25 cellular contexts compared by ENCODE assay signal in genomic region chr10:132173185-132173584, GRCh38. TPM values are rescaled to one million over a fixed set of nuclear protein-coding genes. Genes with fewer than 3 reads are reported as not detected.
DNase-seq lines count a peak whose midpoint lies in the region; ATAC-seq, FAIRE-seq and TF ChIP-seq lines count a peak whose summit lies in the region.
"Had no signal": no experiment of that assay in that cellular context is flagged by ENCODE, and none has a peak within 500 bp of the region (broad histone marks: within the 10 kb centered on the region; RNA-seq: fewer than 3 reads in every experiment).

No MANE protein-coding gene starts in this region.

- H3K9me3 Mint-ChIP-seq in activated naive CD4-positive, alpha-beta T cell treated with anti-CD3 and anti-CD28 coated beads, Interleukin-2, amount 50 U/mL, for 24 hours: no peaks in the 10 kb centered on the region
- no peaks in the 10 kb centered on the region for H3K9me3 Mint-ChIP-seq in activated T-helper 17 cell treated with anti-CD3 and anti-CD28 coated beads, Interleukin-2, amount 50 U/mL, for 72 hours
- peaks cover 0 to 5% of the 10 kb centered on the region in 2 donors for H3K9me3 Mint-ChIP-seq in effector memory CD8-positive, alpha-beta T cell

- peaks cover 10% of the 10 kb centered on the region for H3K27me3 Mint-ChIP-seq in activated naive CD4-positive, alpha-beta T cell treated with anti-CD3 and anti-CD28 coated beads, Interleukin-2, amount 50 U/mL, for 24 hours
- peaks cover 16% of the 10 kb centered on the region for H3K27me3 Mint-ChIP-seq in activated T-helper 17 cell treated with anti-CD3 and anti-CD28 coated beads, Interleukin-2, amount 50 U/mL, for 72 hours
- H3K27me3 Mint-ChIP-seq in effector memory CD8-positive, alpha-beta T cell: peaks cover 21 to 47% of the 10 kb centered on the region in 2 donors

- intact Hi-C loops in spleen (cut with DNase I; ENCODE audit: low total_unique reads): no loop called here

- no peaks in the 10 kb centered on the region for H3K36me3 Mint-ChIP-seq in activated naive CD4-positive, alpha-beta T cell treated with anti-CD3 and anti-CD28 coated beads, Interleukin-2, amount 50 U/mL, for 24 hours
- H3K36me3 Mint-ChIP-seq in activated T-helper 17 cell treated with anti-CD3 and anti-CD28 coated beads, Interleukin-2, amount 50 U/mL, for 72 hours (ENCODE audit: low read depth): no peaks in the 10 kb centered on the region
- H3K36me3 Mint-ChIP-seq in effector memory CD8-positive, alpha-beta T cell (ENCODE audit: insufficient read depth): peaks cover 5% of the 10 kb centered on the region

- DNase-seq in activated naive CD4-positive, alpha-beta T cell (lab: John Stamatoyannopoulos, UW): no peak
- DNase-seq in effector memory CD8-positive, alpha-beta T cell: no peak
- DNase-seq in spleen (peak; percentile 41), dedifferentiated amniotic fluid mesenchymal stem cell (ENCODE audit: extremely low spot score) (no peak), urothelium cell line (ENCODE audit: low spot score) (no peak)
- no peak for DNase-seq in stimulated activated CD4-positive, alpha-beta T cell treated with anti-CD3 and anti-CD28 coated beads, Interleukin-4, amount 100 ng/mL, for 1 hour
- DNase-seq: activated CD4-positive, alpha-beta T cell treated with anti-CD3 and anti-CD28 coated beads for 36 hours; activated gamma-delta T cell treated with Interleukin-2 at 50 U/mL for 16 hours; C1 segment of cervical spinal cord; foreskin fibroblast; H9; heart right ventricle; Kasumi-1; left colon; NCI-H1694; NCI-H2171; NCI-H524; stimulated activated CD4-positive, alpha-beta T cell treated with anti-CD3 and anti-CD28 coated beads, Interleukin-12 subunit alpha, Interleukin-12 subunit beta, amount 100 ng/mL, for 4 hours; stomach; transverse colon had no signal

- peaks cover 0 to 13% (median 0%) of the 10 kb centered on the region in 6 donors for H3K36me3 ChIP-seq in spleen
- H3K36me3 ChIP-seq: SJSA1, transverse colon had no signal

- no peak overlapping the region for H3K27ac ChIP-seq in spleen
- H3K27ac ChIP-seq: heart right ventricle, SJSA1, stomach, transverse colon had no signal

- peaks cover 18% of the 10 kb centered on the region for H3K4me1 Mint-ChIP-seq in activated naive CD4-positive, alpha-beta T cell treated with anti-CD3 and anti-CD28 coated beads, Interleukin-2, amount 50 U/mL, for 24 hours
- H3K4me1 Mint-ChIP-seq in activated T-helper 17 cell treated with anti-CD3 and anti-CD28 coated beads, Interleukin-2, amount 50 U/mL, for 72 hours: peaks cover 5% of the 10 kb centered on the region
- peaks cover 5% of the 10 kb centered on the region in 2 donors for H3K4me1 Mint-ChIP-seq in effector memory CD8-positive, alpha-beta T cell (ENCODE audit: low read depth in 2 of 2)

- no peak overlapping the region for H3K4me3 ChIP-seq in spleen
- H3K4me3 ChIP-seq: heart right ventricle, SJSA1, stomach, transverse colon had no signal

- peak overlapping the region; percentile 2 for H3K4me3 Mint-ChIP-seq in activated naive CD4-positive, alpha-beta T cell treated with anti-CD3 and anti-CD28 coated beads, Interleukin-2, amount 50 U/mL, for 24 hours
- no peak overlapping the region for H3K4me3 Mint-ChIP-seq in activated T-helper 17 cell treated with anti-CD3 and anti-CD28 coated beads, Interleukin-2, amount 50 U/mL, for 72 hours
- H3K4me3 Mint-ChIP-seq in effector memory CD8-positive, alpha-beta T cell: no peak overlapping the region
- H3K4me3 Mint-ChIP-seq: activated CD4-positive, alpha-beta T cell treated with anti-CD3 and anti-CD28 coated beads for 36 hours; memory B cell had no signal

- TF ChIP-seq POLR2A in spleen (IDR thresholded peaks at IDR 0.05): no peak

- peaks cover 0 to 60% (median 12%) of the 10 kb centered on the region in 7 donors for H3K27me3 ChIP-seq in spleen (replicated peaks in 1 of 7)
- H3K27me3 ChIP-seq: SJSA1 had no signal

- peaks cover 0 to 10% (median 0%) of the 10 kb centered on the region in 6 donors for H3K4me1 ChIP-seq in spleen
- H3K4me1 ChIP-seq: SJSA1, transverse colon had no signal

- no peaks in the 10 kb centered on the region for H3K9me3 ChIP-seq in spleen
- H3K9me3 ChIP-seq: heart right ventricle, SJSA1, stomach, transverse colon had no signal

- ATAC-seq in activated T-helper 17 cell treated with anti-CD3 and anti-CD28 coated beads, Interleukin-2, amount 50 U/mL, for 72 hours (replicated peaks): no peak
- no peak for ATAC-seq in effector memory CD8-positive, alpha-beta T cell (replicated peaks)
- ATAC-seq: activated CD4-positive, alpha-beta T cell treated with anti-CD3 and anti-CD28 coated beads for 36 hours; heart right ventricle; left colon had no signal

- H3K27ac Mint-ChIP-seq in activated naive CD4-positive, alpha-beta T cell treated with anti-CD3 and anti-CD28 coated beads, Interleukin-2, amount 50 U/mL, for 24 hours: peak overlapping the region; percentile 67
- peak overlapping the region; percentile 78 for H3K27ac Mint-ChIP-seq in activated T-helper 17 cell treated with anti-CD3 and anti-CD28 coated beads, Interleukin-2, amount 50 U/mL, for 72 hours
- peak overlapping the region; percentile 75 to 93 for H3K27ac Mint-ChIP-seq in effector memory CD8-positive, alpha-beta T cell
- H3K27ac Mint-ChIP-seq: activated CD4-positive, alpha-beta T cell treated with anti-CD3 and anti-CD28 coated beads for 36 hours; memory B cell had no signal

- WGBS in spleen, 5 donors: 90 to 94% (median 90%) methylated on average over 5 of the region's 5 CpGs

- no peak for FAIRE-seq in urothelium cell line (lab: Jason Lieb, UNC)
- FAIRE-seq: RCC 7860 had no signal

- TF ChIP-seq CTCF in spleen (IDR thresholded peaks at IDR 0.05 in 8 of 11, conservative IDR thresholded peaks at IDR 0.05 in 3 of 11): no peak

RNA-seq across cellular contexts. Expression of gene DPYSL4, which starts 13.6 kb away (rescaled TPM):
- 10 to 100 TPM; 14.3 to 23.5 TPM for total RNA-seq in activated T-helper 17 cell treated with anti-CD3 and anti-CD28 coated beads, Interleukin-2, amount 50 U/mL, for 72 hours
- 1 to 10 TPM in 4 of 7 donors, under 1 TPM in 2, not detected in 1; 0.85 to 6.0 (median 1.6) TPM for total RNA-seq in spleen
- 1 to 10 TPM in 1 of 3 donors, under 1 TPM in 2; 0.55 to 1.0 (median 0.96) TPM for polyA plus RNA-seq in spleen
